ENCODE assay signal across 9 cellular contexts in the genomic region with DNA sequence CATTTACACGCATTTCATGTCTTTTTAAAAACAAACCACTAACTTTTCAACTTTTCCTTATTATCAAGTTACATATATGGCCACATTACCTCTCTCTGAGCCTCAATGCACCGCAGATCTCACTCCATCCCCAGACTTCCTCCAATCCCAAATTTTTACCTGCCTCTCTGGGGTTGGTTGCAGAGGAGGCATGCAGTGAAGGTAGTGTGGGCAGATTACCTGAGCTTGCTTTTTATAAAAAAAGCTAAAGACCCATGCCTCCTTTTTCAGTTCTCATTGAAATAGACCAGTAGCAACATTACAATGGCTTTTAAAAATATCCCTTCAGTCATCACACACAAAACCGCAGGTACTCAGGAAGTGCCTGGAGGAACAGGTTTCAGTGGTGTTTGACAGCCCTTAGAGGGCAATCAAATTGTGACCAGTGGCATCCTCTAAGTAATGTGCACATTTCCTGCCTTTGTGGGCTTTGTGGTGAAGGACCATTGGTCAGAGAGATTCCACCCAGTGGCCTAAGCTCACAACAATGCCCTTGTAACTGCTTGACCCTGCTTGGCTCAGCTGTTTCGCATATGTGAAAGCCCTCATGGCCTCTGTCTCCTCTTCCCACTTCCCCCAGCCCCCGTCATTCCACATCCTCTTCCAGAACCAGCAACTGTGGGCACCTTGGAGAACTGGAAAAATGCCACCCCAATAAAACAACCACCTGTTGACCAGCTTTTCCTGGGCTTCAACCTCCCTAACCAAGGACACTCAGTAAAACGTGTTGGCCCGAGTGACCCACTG. TPM values are rescaled to one million over a fixed set of nuclear protein-coding genes. Genes with fewer than 3 reads are reported as not detected.
DNase-seq lines count a peak whose midpoint lies in the region; ATAC-seq and TF ChIP-seq lines count a peak whose summit lies in the region.
"Had no signal": no experiment of that assay in that cellular context is flagged by ENCODE, and none has a peak within 500 bp of the region (broad histone marks: within the 10 kb centered on the region; RNA-seq: fewer than 3 reads in every experiment).

No MANE protein-coding gene starts in this region.

- no peak overlapping the region for H3K27ac ChIP-seq in CD8-positive, alpha-beta T cell (ENCODE audit: low read depth, low read length)

- H3K27me3 ChIP-seq in CD8-positive, alpha-beta T cell (ENCODE audit: insufficient read depth, low read length) = no peaks in the 10 kb centered on the region

- H3K9me3 ChIP-seq in CD8-positive, alpha-beta T cell (ENCODE audit: low read length) = no peaks in the 10 kb centered on the region

- no peaks in the 10 kb centered on the region for H3K9me3 Mint-ChIP-seq in CD8-positive, alpha-beta T cell

- no peak for TF ChIP-seq CTCF in astrocyte of the spinal cord (IDR thresholded peaks at IDR 0.05; ENCODE audit: low read depth, low read length)
- TF ChIP-seq CTCF in CD8-positive, alpha-beta T cell (IDR thresholded peaks at IDR 0.05) = no peak

- intact Hi-C loops in left ventricle myocardium superior (cut with micrococcal nuclease) = no loop called here
- intact Hi-C loops in CD8-positive, alpha-beta T cell (cut with DNase I, micrococcal nuclease) = no loop called here

- no peaks in the 10 kb centered on the region for H3K4me1 Mint-ChIP-seq in CD8-positive, alpha-beta T cell (ENCODE audit: low read depth)

- no peak overlapping the region for H3K4me3 Mint-ChIP-seq in CD8-positive, alpha-beta T cell

- ATAC-seq in GM21381 (IDR thresholded peaks at IDR 0.05; ENCODE audit: unreplicated experiment) = peak; percentile 97
- ATAC-seq in HG03469 (IDR thresholded peaks at IDR 0.05; ENCODE audit: unreplicated experiment) = peak; percentile 84
- no peak for ATAC-seq in left ventricle myocardium superior
- no peak for ATAC-seq in CD8-positive, alpha-beta T cell
- ATAC-seq: HCT116 had no signal

- H3K4me1 ChIP-seq in CD8-positive, alpha-beta T cell (ENCODE audit: insufficient read depth, low read length) = no peaks in the 10 kb centered on the region

- peaks cover 12% of the 10 kb centered on the region for H3K27me3 Mint-ChIP-seq in CD8-positive, alpha-beta T cell (ENCODE audit: low read depth)

- no peaks in the 10 kb centered on the region for H3K36me3 ChIP-seq in CD8-positive, alpha-beta T cell (ENCODE audit: insufficient read depth, low read length)

- DNase-seq in ELR (ENCODE audit: low read depth) (peak; percentile 74), astrocyte of the spinal cord (ENCODE audit: low read depth, low spot score) (peak; percentile 18), putamen (ENCODE audit: low spot score) (no peak), left ventricle myocardium superior (no peak), NCI-H2196 treated with DMSO at 0.1 percent for 48 hours (lab: John Stamatoyannopoulos, UW; ENCODE audit: unreplicated experiment) (no peak)
- DNase-seq in CD8-positive, alpha-beta T cell = no peak

- POLR2A ChIA-PET in CD8-positive, alpha-beta T cell (lab: Charles Lee) = no interaction called here

- in situ Hi-C loops in astrocyte of the spinal cord (cut with HindIII; ENCODE audit: low sequenced_read_pairs) = no loop called here

- no peak overlapping the region for H3K27ac Mint-ChIP-seq in CD8-positive, alpha-beta T cell

- CTCF ChIA-PET in CD8-positive, alpha-beta T cell (lab: Charles Lee) = no interaction called here

- H3K36me3 Mint-ChIP-seq in CD8-positive, alpha-beta T cell = no peaks in the 10 kb centered on the region

- H3K4me3 ChIP-seq in astrocyte of the spinal cord (ENCODE audit: low read depth, low read length) = no peak overlapping the region
- H3K4me3 ChIP-seq in CD8-positive, alpha-beta T cell (ENCODE audit: low read depth, low read length) = no peak overlapping the region

RNA-seq across cellular contexts. Expression of a gene that starts 30.2 kb away (rescaled TPM):
- not detected for total RNA-seq in left ventricle myocardium superior
- not detected for total RNA-seq in CD8-positive, alpha-beta T cell

Comparison
In these comparisons a context has a peak if more than half of its experiments do, and no peak if none do; other contexts are left out.
1. DNase-seq: peak in ELR (single experiment) and astrocyte of the spinal cord (single experiment); none in putamen (single experiment), left ventricle myocardium superior (single experiment), NCI-H2196 treated with DMSO at 0.1 percent for 48 hours (single experiment) and CD8-positive, alpha-beta T cell (0 of 7).
2. ATAC-seq: peak in GM21381 (single experiment) and HG03469 (single experiment); none in left ventricle myocardium superior (single experiment) and CD8-positive, alpha-beta T cell (single experiment).